ENCODE assay signal across 8 cellular contexts in genomic region chrX:132592880-132593279, GRCh38.
DNase-seq lines count a peak whose midpoint lies in the region; ATAC-seq and TF ChIP-seq lines count a peak whose summit lies in the region.

No MANE protein-coding gene starts in this region.

- H3K9ac ChIP-seq in PC-3 (ENCODE audit: low read length): no peak overlapping the region

- intact Hi-C loops in PC-3 (cut with micrococcal nuclease): loop anchor here (1.0 kb wide), 1 partner anchor 102 kb away; no protein-coding TSS in a partner anchor

- no TSS peak for BruUV-seq in PC-3 (replicated peaks; lab: Mats Ljungman, UMichigan)

- H3K9me3 ChIP-seq in PC-3 (ENCODE audit: low read length): no peaks in the 10 kb centered on the region
- H3K9me3 ChIP-seq in CD8-positive, alpha-beta memory T cell (ENCODE audit: low read length): no peaks in the 10 kb centered on the region

- no peaks in the 10 kb centered on the region for H3F3A ChIP-seq in PC-3 (ENCODE audit: low read length, unreplicated experiment)

- no peaks in the 10 kb centered on the region for H3K79me2 ChIP-seq in PC-3 (ENCODE audit: low read length)

- H3K9me3 Mint-ChIP-seq in CD8-positive, alpha-beta memory T cell: no peaks in the 10 kb centered on the region

- no peak overlapping the region for H3K27ac Mint-ChIP-seq in CD8-positive, alpha-beta memory T cell

- CTCF ChIA-PET in PC-3 (lab: Charles Lee): interaction anchor here (1.0 kb wide), 2 partner anchors 102 to 299 kb away, joined by 3 to 4 read pairs; no protein-coding TSS in a partner anchor
- CTCF ChIA-PET in CD8-positive, alpha-beta memory T cell (lab: Charles Lee): interaction anchor here (3.7 kb wide), 1 partner anchor 300 kb away, joined by 14 read pairs; no protein-coding TSS in a partner anchor

- ATAC-seq in HG02623 (IDR thresholded peaks at IDR 0.05; ENCODE audit: unreplicated experiment): peak; percentile 60
- ATAC-seq in PC-3: peak; percentile 50
- no peak for ATAC-seq in GM21619 (IDR thresholded peaks at IDR 0.05; ENCODE audit: unreplicated experiment)

- peaks cover 0 to 9% of the 10 kb centered on the region in 2 donors for H3K27me3 Mint-ChIP-seq in CD8-positive, alpha-beta memory T cell

- H3K36me3 ChIP-seq in PC-3 (ENCODE audit: low read depth, low read length): no peaks in the 10 kb centered on the region
- no peaks in the 10 kb centered on the region for H3K36me3 ChIP-seq in CD8-positive, alpha-beta memory T cell (ENCODE audit: insufficient read depth, low read length)

- peaks cover 10% of the 10 kb centered on the region for H3K4me1 ChIP-seq in PC-3 (ENCODE audit: insufficient read depth, low read length)
- H3K4me1 ChIP-seq in CD8-positive, alpha-beta memory T cell (ENCODE audit: insufficient read depth, low read length): no peaks in the 10 kb centered on the region

- H4K20me1 ChIP-seq in PC-3 (ENCODE audit: low read length): no peaks in the 10 kb centered on the region

- no peaks in the 10 kb centered on the region for H3K36me3 Mint-ChIP-seq in CD8-positive, alpha-beta memory T cell

- no peaks in the 10 kb centered on the region for H3K9me2 ChIP-seq in PC-3 (replicated peaks; ENCODE audit: low read length)

- peak; percentile 45 for TF ChIP-seq CTCF in PC-3 (conservative IDR thresholded peaks at IDR 0.05; ENCODE audit: low read depth, low read length)

- H2AFZ ChIP-seq in PC-3 (ENCODE audit: low read length): no peak overlapping the region

- no peaks in the 10 kb centered on the region for H3K4me1 Mint-ChIP-seq in CD8-positive, alpha-beta memory T cell

- no peak overlapping the region for H3K4me2 ChIP-seq in PC-3 (ENCODE audit: low read length)

- no peak overlapping the region for H3K4me3 ChIP-seq in PC-3 (ENCODE audit: low read length)
- H3K4me3 ChIP-seq in CD8-positive, alpha-beta memory T cell (ENCODE audit: low read length): no peak overlapping the region

- no peak overlapping the region for H3K4me3 Mint-ChIP-seq in CD8-positive, alpha-beta memory T cell

- no peaks in the 10 kb centered on the region for H3K27me3 ChIP-seq in PC-3 (ENCODE audit: low read length)
- no peaks in the 10 kb centered on the region for H3K27me3 ChIP-seq in CD8-positive, alpha-beta memory T cell (ENCODE audit: insufficient read depth, low read length, poor library complexity, severe bottlenecking)

- POLR2A ChIA-PET in PC-3 (lab: Charles Lee; ENCODE audit: unreplicated experiment): no interaction called here
- POLR2A ChIA-PET in CD8-positive, alpha-beta memory T cell (lab: Charles Lee): no interaction called here

- H3K27ac ChIP-seq in PC-3 (ENCODE audit: low read length): no peak overlapping the region
- H3K27ac ChIP-seq in CD8-positive, alpha-beta memory T cell (ENCODE audit: low read depth, low read length): no peak overlapping the region

- DNase-seq in DMS153 (lab: John Stamatoyannopoulos, UW): peak; percentile 67
- DNase-seq in PC-3: no peak
- DNase-seq in iPS-NIHi7 (ENCODE audit: extremely low spot score): peak; percentile 74
- no peak for DNase-seq in NCI-H1694 treated with DMSO at 0.1 percent for 48 hours (lab: John Stamatoyannopoulos, UW)
- no peak for DNase-seq in CD8-positive, alpha-beta memory T cell
- no peak for DNase-seq in EL

Comparison
In these comparisons a context has a peak if more than half of its experiments do, and no peak if none do; other contexts are left out.
1. DNase-seq: peak in DMS153 (single experiment) and iPS-NIHi7 (single experiment); none in PC-3 (single experiment), NCI-H1694 treated with DMSO at 0.1 percent for 48 hours (single experiment), CD8-positive, alpha-beta memory T cell (0 of 5) and EL (single experiment).